12 cellular contexts compared by ENCODE assay signal in the genomic region with DNA sequence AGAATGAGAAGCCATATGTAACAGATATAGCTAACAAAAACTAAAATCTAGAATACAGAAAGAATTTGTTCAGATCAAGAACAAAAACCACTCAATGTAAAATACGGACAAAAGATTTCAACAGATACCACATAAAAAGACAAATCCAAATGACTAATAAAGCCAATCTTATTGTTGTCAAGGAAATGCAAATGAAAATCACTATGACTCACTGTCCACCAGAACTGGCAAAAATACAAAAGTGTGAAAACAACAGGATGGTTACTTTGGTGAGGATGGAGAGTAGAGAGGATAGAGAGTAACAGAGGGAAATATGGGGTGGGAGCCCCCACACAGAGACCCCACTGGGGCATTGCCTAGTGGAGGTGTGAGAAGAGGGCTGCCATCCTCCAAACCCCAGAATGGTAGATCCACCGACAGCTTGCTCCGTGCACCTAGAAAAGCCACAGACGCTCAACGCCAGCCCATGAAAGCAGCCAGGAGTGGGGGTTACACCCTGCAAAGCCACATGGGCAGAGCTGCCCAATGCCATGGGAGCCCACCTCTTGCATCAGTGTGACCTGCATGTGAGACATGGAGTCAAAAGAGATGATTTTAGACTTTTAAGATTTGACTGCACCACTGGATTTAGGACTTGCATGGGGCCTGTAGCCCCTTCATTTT. TPM values are rescaled to one million over a fixed set of nuclear protein-coding genes. Genes with fewer than 3 reads are reported as not detected.
A peak's percentile ranks its signal among the peaks of the same experiment; 100 is the strongest.
DNase-seq lines count a peak whose midpoint lies in the region; ATAC-seq and TF ChIP-seq lines count a peak whose summit lies in the region.
"Had no signal": no experiment of that assay in that cellular context is flagged by ENCODE, and none has a peak within 500 bp of the region (broad histone marks: within the 10 kb centered on the region; RNA-seq: fewer than 3 reads in every experiment).

No MANE protein-coding gene starts in this region.

- peak overlapping the region; percentile 46 for H3K9ac ChIP-seq in smooth muscle cell (ENCODE audit: low read depth)
- H3K9ac ChIP-seq: BLaER1 had no signal

- peaks cover 6% of the 10 kb centered on the region for H3F3A ChIP-seq in smooth muscle cell (ENCODE audit: low read depth)

- 83% methylated on average over 5 of the region's 5 CpGs for WGBS in smooth muscle cell (ENCODE audit: low lambda C conversion rate)
- 81 to 84% methylated on average over 5 of the region's 5 CpGs for WGBS in upper lobe of left lung, 2 donors

- H3K27me3 ChIP-seq in smooth muscle cell (ENCODE audit: low read depth) (no peaks in the 10 kb centered on the region), uterus (no peaks in the 10 kb centered on the region), upper lobe of left lung (no peaks in the 10 kb centered on the region)
- H3K27me3 ChIP-seq: BLaER1 had no signal

- no peak for TF ChIP-seq EP300 in upper lobe of left lung (IDR thresholded peaks at IDR 0.05)

- H2AFZ ChIP-seq in smooth muscle cell (ENCODE audit: low read depth): no peak overlapping the region

- H3K79me2 ChIP-seq in smooth muscle cell (ENCODE audit: low read depth): no peaks in the 10 kb centered on the region

- H3K36me3 Mint-ChIP-seq in activated T-cell treated with anti-CD3 and anti-CD28 coated beads, Interleukin-2, amount 50 U/mL, for 4 hours (ENCODE audit: insufficient read depth): no peaks in the 10 kb centered on the region
- H3K36me3 Mint-ChIP-seq: stimulated activated memory B cell treated with anti-CD40 and anti-IgM and Interleukin-4, amounts not matched to agents 10 μg/mL and 1 μg/mL and 100 μg/mL, for 72 hours had no signal

- peaks cover 1% of the 10 kb centered on the region for H3K27me3 Mint-ChIP-seq in activated T-cell treated with anti-CD3 and anti-CD28 coated beads, Interleukin-2, amount 50 U/mL, for 4 hours (ENCODE audit: low read depth)
- H3K27me3 Mint-ChIP-seq: central memory CD8-positive, alpha-beta T cell had no signal

- no peak for TF ChIP-seq POLR2A in uterus (IDR thresholded peaks at IDR 0.05)
- no peak for TF ChIP-seq POLR2A in upper lobe of left lung (IDR thresholded peaks at IDR 0.05)

- no peak overlapping the region for H3K4me3 ChIP-seq in smooth muscle cell
- H3K4me3 ChIP-seq in uterus: no peak overlapping the region
- no peak overlapping the region for H3K4me3 ChIP-seq in upper lobe of left lung
- H3K4me3 ChIP-seq: BLaER1 had no signal

- peak overlapping the region; percentile 48 for H3K4me2 ChIP-seq in smooth muscle cell
- H3K4me2 ChIP-seq: BLaER1 had no signal

- no peaks in the 10 kb centered on the region for H3K9me3 Mint-ChIP-seq in activated T-cell treated with anti-CD3 and anti-CD28 coated beads, Interleukin-2, amount 50 U/mL, for 4 hours
- H3K9me3 Mint-ChIP-seq: central memory CD8-positive, alpha-beta T cell; stimulated activated memory B cell treated with anti-CD40 and anti-IgM and Interleukin-4, amounts not matched to agents 10 μg/mL and 1 μg/mL and 100 μg/mL, for 72 hours had no signal

- H3K4me3 Mint-ChIP-seq in activated T-cell treated with anti-CD3 and anti-CD28 coated beads, Interleukin-2, amount 50 U/mL, for 4 hours: no peak overlapping the region
- H3K4me3 Mint-ChIP-seq: central memory CD8-positive, alpha-beta T cell; stimulated activated memory B cell treated with anti-CD40 and anti-IgM and Interleukin-4, amounts not matched to agents 10 μg/mL and 1 μg/mL and 100 μg/mL, for 72 hours had no signal

- H3K36me3 ChIP-seq in smooth muscle cell (ENCODE audit: low read depth): no peaks in the 10 kb centered on the region
- no peaks in the 10 kb centered on the region for H3K36me3 ChIP-seq in uterus
- H3K36me3 ChIP-seq in upper lobe of left lung: no peaks in the 10 kb centered on the region

- H3K9me3 ChIP-seq in smooth muscle cell (replicated peaks; ENCODE audit: low read depth) (no peaks in the 10 kb centered on the region), uterus (no peaks in the 10 kb centered on the region), upper lobe of left lung (no peaks in the 10 kb centered on the region)
- H3K9me3 ChIP-seq: BLaER1 had no signal

- no peaks in the 10 kb centered on the region for H4K20me1 ChIP-seq in smooth muscle cell (ENCODE audit: low read depth)
- H4K20me1 ChIP-seq: BLaER1 had no signal

- intact Hi-C loops in uterus (cut with DNase I; ENCODE audit: low total_unique reads): no loop called here

- peaks cover 21% of the 10 kb centered on the region for H3K4me1 Mint-ChIP-seq in activated T-cell treated with anti-CD3 and anti-CD28 coated beads, Interleukin-2, amount 50 U/mL, for 4 hours (ENCODE audit: low read depth)
- H3K4me1 Mint-ChIP-seq: stimulated activated memory B cell treated with anti-CD40 and anti-IgM and Interleukin-4, amounts not matched to agents 10 μg/mL and 1 μg/mL and 100 μg/mL, for 72 hours had no signal

- peak overlapping the region; percentile 86 for H3K27ac ChIP-seq in smooth muscle cell (ENCODE audit: low read depth)
- H3K27ac ChIP-seq in uterus: no peak overlapping the region
- no peak overlapping the region for H3K27ac ChIP-seq in upper lobe of left lung
- H3K27ac ChIP-seq: BLaER1 had no signal

- H3K4me1 ChIP-seq in smooth muscle cell (ENCODE audit: low read depth) (peaks cover 18% of the 10 kb centered on the region), uterus (no peaks in the 10 kb centered on the region), upper lobe of left lung (peaks cover 0 to 4% (median 0%) of the 10 kb centered on the region in 4 donors)

- ATAC-seq in activated T-cell treated with anti-CD3 and anti-CD28 coated beads, Interleukin-2, amount 50 U/mL, for 4 hours: peak; percentile 38 to 41
- no peak for ATAC-seq in upper lobe of left lung (ENCODE audit: low FRiP score in 2 of 2)
- ATAC-seq in GM19455 (IDR thresholded peaks at IDR 0.05; ENCODE audit: unreplicated experiment): no peak
- ATAC-seq: sciatic nerve; stimulated activated memory B cell treated with anti-CD40 and anti-IgM and Interleukin-4, amounts not matched to agents 10 μg/mL and 1 μg/mL and 100 μg/mL, for 72 hours had no signal

- no peak for DNase-seq in activated T-cell treated with anti-CD3 and anti-CD28 coated beads, Interleukin-2, amount 50 U/mL, for 4 hours
- no peak for DNase-seq in activated T-cell treated with anti-CD3 and anti-CD28 coated beads, Interleukin-2, amount 50 U/mL, for 1 hour
- DNase-seq in HT1080 (ENCODE audit: low read depth) (peak; percentile 88), dermis microvascular lymphatic vessel endothelial cell (ENCODE audit: low read depth in 2 of 2) (peak; percentile 52 to 82), smooth muscle cell (lab: John Stamatoyannopoulos, UW; ENCODE audit: unreplicated experiment) (no peak), uterus (no peak), upper lobe of left lung (no peak)

- TF ChIP-seq CTCF in smooth muscle cell (IDR thresholded peaks at IDR 0.05; ENCODE audit: borderline replicate concordance, insufficient read depth, poor library complexity, severe bottlenecking): no peak
- TF ChIP-seq CTCF in uterus (IDR thresholded peaks at IDR 0.05): no peak
- TF ChIP-seq CTCF in upper lobe of left lung (IDR thresholded peaks at IDR 0.05): no peak

RNA-seq across cellular contexts. Expression of a gene that starts 15.2 kb away (rescaled TPM):
- 1 to 10 TPM; 2.2 to 5.0 (median 3.9) TPM for total RNA-seq in activated T-cell treated with anti-CD3 and anti-CD28 coated beads, Interleukin-2, amount 50 U/mL, for 4 hours
- 51.4 and 53.6 TPM in 2 replicates for total RNA-seq in HT1080 (2014; rRNA removed; shearing (Covaris generic))
- 51.9 and 73.3 TPM in 2 replicates for polyA plus RNA-seq in HT1080 (2015; cell fraction: cytosol; rRNA removed)
- 75.9 and 80.7 TPM in 2 replicates for polyA plus RNA-seq in HT1080 (2015; cell fraction: nucleus; rRNA removed)
- total RNA-seq in dermis microvascular lymphatic vessel endothelial cell (26.0 and 35.0 TPM in 2 replicates), smooth muscle cell (213 and 223 TPM in 2 replicates), uterus (100 to 1,000 TPM in 1 of 4 donors, 10 to 100 TPM in 3; 70.6 to 126 (median 80.1) TPM), upper lobe of left lung (100 to 1,000 TPM in 1 of 6 donors, 10 to 100 TPM in 5; 42.4 to 104 (median 60.9) TPM)
- 127 and 178 TPM in 2 replicates for polyA plus RNA-seq in smooth muscle cell

RNA-seq across cellular contexts. Expression of a gene that starts 33.1 kb away (rescaled TPM):
- not detected for total RNA-seq in activated T-cell treated with anti-CD3 and anti-CD28 coated beads, Interleukin-2, amount 50 U/mL, for 4 hours
- total RNA-seq in HT1080 (2014; rRNA removed; shearing (Covaris generic)): not detected in 2 replicates
- 0.48 TPM in 1 of 2 replicates, not detected in the other for polyA plus RNA-seq in HT1080 (2015; cell fraction: cytosol; rRNA removed)
- polyA plus RNA-seq in HT1080 (2015; cell fraction: nucleus; rRNA removed): 0.22 TPM in 1 of 2 replicates, not detected in the other
- 0.13 TPM in 1 of 2 replicates, not detected in the other for total RNA-seq in dermis microvascular lymphatic vessel endothelial cell
- total RNA-seq in smooth muscle cell: 0.27 TPM in 1 of 2 replicates, not detected in the other
- 0.54 TPM in 1 of 2 replicates, not detected in the other for polyA plus RNA-seq in smooth muscle cell
- 1 to 10 TPM in 1 of 4 donors, under 1 TPM in 1, not detected in 2; 0.34 to 1.6 TPM for total RNA-seq in uterus
- under 1 TPM in 1 of 6 donors, not detected in 5; 0.23 TPM for total RNA-seq in upper lobe of left lung

Comparison
In these comparisons a context has a peak if more than half of its experiments do, and no peak if none do; other contexts are left out.
1. ATAC-seq: peak in activated T-cell treated with anti-CD3 and anti-CD28 coated beads, Interleukin-2, amount 50 U/mL, for 4 hours (2 of 2); none in upper lobe of left lung (0 of 2) and GM19455 (single experiment).
2. DNase-seq: peak in HT1080 (single experiment) and dermis microvascular lymphatic vessel endothelial cell (2 of 2); none in activated T-cell treated with anti-CD3 and anti-CD28 coated beads, Interleukin-2, amount 50 U/mL, for 4 hours (single experiment), activated T-cell treated with anti-CD3 and anti-CD28 coated beads, Interleukin-2, amount 50 U/mL, for 1 hour (single experiment), smooth muscle cell (single experiment), uterus (0 of 2) and upper lobe of left lung (0 of 2).